Comparison of ENCODE assay signal across 17 cellular contexts in the genomic region with DNA sequence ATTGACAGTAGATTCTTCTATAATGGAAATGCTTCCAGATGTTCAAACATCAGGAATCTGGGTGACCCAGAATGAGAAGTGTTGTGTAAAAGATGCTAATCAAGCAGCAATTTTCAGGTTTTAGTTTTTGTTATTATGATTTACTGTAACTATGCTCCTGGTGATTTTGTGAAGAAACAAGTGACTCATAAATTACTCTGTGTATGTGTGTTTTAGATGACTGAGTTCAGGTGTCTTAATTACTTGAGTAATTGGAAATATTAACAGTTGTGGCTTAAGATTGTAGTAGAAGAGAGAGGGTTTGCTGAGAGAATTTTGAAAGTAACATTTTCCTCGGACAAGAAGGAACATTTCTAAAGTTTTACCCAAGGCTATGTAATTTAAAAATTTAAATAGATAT. TPM values are rescaled to one million over a fixed set of nuclear protein-coding genes. Genes with fewer than 3 reads are reported as not detected.
DNase-seq lines count a peak whose midpoint lies in the region; ATAC-seq and TF ChIP-seq lines count a peak whose summit lies in the region.
"Had no signal": no experiment of that assay in that cellular context is flagged by ENCODE, and none has a peak within 500 bp of the region (broad histone marks: within the 10 kb centered on the region; RNA-seq: fewer than 3 reads in every experiment).

No MANE protein-coding gene starts in this region.

- peak overlapping the region; percentile 34; the same call in 1 of the 2 replicates for H3K27ac ChIP-seq in MM.1S (ENCODE audit: low read length)
- H3K27ac ChIP-seq: breast epithelium, C4-2B, esophagus muscularis mucosa, transverse colon had no signal

- peaks cover 9% of the 10 kb centered on the region for H3F3A ChIP-seq in MM.1S (ENCODE audit: insufficient read depth, low read length)

- H3K27me3 Mint-ChIP-seq in activated T-cell treated with anti-CD3 and anti-CD28 coated beads, Interleukin-2, amount 50 U/mL, for 24 hours, result no peaks in the 10 kb centered on the region
- H3K27me3 Mint-ChIP-seq in activated naive CD8-positive, alpha-beta T cell treated with anti-CD3 and anti-CD28 coated beads for 36 hours, result no peaks in the 10 kb centered on the region
- H3K27me3 Mint-ChIP-seq: stimulated activated memory B cell treated with anti-CD40 and anti-IgM and Interleukin-4, amounts not matched to agents 10 μg/mL and 1 μg/mL and 100 μg/mL, for 72 hours had no signal

- H3K36me3 ChIP-seq in MM.1S (replicated peaks; ENCODE audit: insufficient read depth, low read length), result no peaks in the 10 kb centered on the region
- H3K36me3 ChIP-seq: breast epithelium, esophagus muscularis mucosa, transverse colon had no signal

- H3K4me1 Mint-ChIP-seq in activated T-cell treated with anti-CD3 and anti-CD28 coated beads, Interleukin-2, amount 50 U/mL, for 24 hours (ENCODE audit: low read depth), result peaks cover 70% of the 10 kb centered on the region
- H3K4me1 Mint-ChIP-seq in activated naive CD8-positive, alpha-beta T cell treated with anti-CD3 and anti-CD28 coated beads for 36 hours, result peaks cover 48% of the 10 kb centered on the region

- no peak for DNase-seq in activated T-cell treated with anti-CD3 and anti-CD28 coated beads, Interleukin-2, amount 50 U/mL, for 24 hours
- no peak for DNase-seq in activated T-cell treated with anti-CD3 and anti-CD28 coated beads for 4 hours
- DNase-seq in MM.1S, result no peak
- DNase-seq in activated naive CD8-positive, alpha-beta T cell treated with anti-CD3 and anti-CD28 coated beads for 36 hours, result no peak
- no peak for DNase-seq in stimulated activated naive CD8-positive, alpha-beta T cell treated with anti-CD3 and anti-CD28 coated beads, Interleukin-15, Interleukin-2, amounts not matched to agents 100 U/mL and 50 U/mL, for 24 hours
- no peak for DNase-seq in GM03348 (ENCODE audit: low spot score)
- no peak for DNase-seq in central memory CD4-positive, alpha-beta T cell
- no peak for DNase-seq in NAMALWA (ENCODE audit: low spot score)
- DNase-seq: NCI-H187, NCI-H446, nucleus accumbens, right cardiac atrium had no signal

- no peaks in the 10 kb centered on the region for H3K79me2 ChIP-seq in MM.1S (ENCODE audit: low read length)

- H3K4me3 ChIP-seq in MM.1S (ENCODE audit: low read length), result peak overlapping the region; percentile 13; the same call in 1 of the 2 replicates
- H3K4me3 ChIP-seq: breast epithelium, esophagus muscularis mucosa, transverse colon had no signal

- no peaks in the 10 kb centered on the region for H3K9me3 ChIP-seq in MM.1S (replicated peaks; ENCODE audit: insufficient read depth, low read length)
- H3K9me3 ChIP-seq: breast epithelium, esophagus muscularis mucosa, transverse colon had no signal

- TF ChIP-seq CTCF in MM.1S (IDR thresholded peaks at IDR 0.05; ENCODE audit: low read length), result no peak

- H3K9ac ChIP-seq in MM.1S (ENCODE audit: low read length), result peak overlapping the region; percentile 11; the same call in 1 of the 2 replicates

- peak overlapping the region; percentile 29; the same call in 1 of the 2 replicates for H2AFZ ChIP-seq in MM.1S (ENCODE audit: low read length)

- peak overlapping the region; percentile 61 for H3K27ac Mint-ChIP-seq in activated T-cell treated with anti-CD3 and anti-CD28 coated beads, Interleukin-2, amount 50 U/mL, for 24 hours
- peak overlapping the region; percentile 4 for H3K27ac Mint-ChIP-seq in activated naive CD8-positive, alpha-beta T cell treated with anti-CD3 and anti-CD28 coated beads for 36 hours
- H3K27ac Mint-ChIP-seq: stimulated activated memory B cell treated with anti-CD40 and anti-IgM and Interleukin-4, amounts not matched to agents 10 μg/mL and 1 μg/mL and 100 μg/mL, for 72 hours had no signal

- H3K4me1 ChIP-seq in MM.1S (ENCODE audit: low read length), result peaks cover 30% of the 10 kb centered on the region
- H3K4me1 ChIP-seq: breast epithelium, esophagus muscularis mucosa had no signal

- peak overlapping the region; percentile 59 for H3K4me2 ChIP-seq in MM.1S (ENCODE audit: low read depth, low read length)

- ATAC-seq in stimulated activated naive CD8-positive, alpha-beta T cell treated with anti-CD3 and anti-CD28 coated beads, Interleukin-15, Interleukin-2, amounts not matched to agents 100 U/mL and 50 U/mL, for 24 hours, result peak; percentile 45

- H3K9me3 Mint-ChIP-seq in activated T-cell treated with anti-CD3 and anti-CD28 coated beads, Interleukin-2, amount 50 U/mL, for 24 hours, result no peaks in the 10 kb centered on the region
- H3K9me3 Mint-ChIP-seq in activated naive CD8-positive, alpha-beta T cell treated with anti-CD3 and anti-CD28 coated beads for 36 hours, result no peaks in the 10 kb centered on the region
- H3K9me3 Mint-ChIP-seq: stimulated activated memory B cell treated with anti-CD40 and anti-IgM and Interleukin-4, amounts not matched to agents 10 μg/mL and 1 μg/mL and 100 μg/mL, for 72 hours had no signal

- no peaks in the 10 kb centered on the region for H3K36me3 Mint-ChIP-seq in activated T-cell treated with anti-CD3 and anti-CD28 coated beads, Interleukin-2, amount 50 U/mL, for 24 hours (ENCODE audit: low read depth)
- peaks cover 5% of the 10 kb centered on the region for H3K36me3 Mint-ChIP-seq in activated naive CD8-positive, alpha-beta T cell treated with anti-CD3 and anti-CD28 coated beads for 36 hours
- H3K36me3 Mint-ChIP-seq: stimulated activated memory B cell treated with anti-CD40 and anti-IgM and Interleukin-4, amounts not matched to agents 10 μg/mL and 1 μg/mL and 100 μg/mL, for 72 hours had no signal

- H3K4me3 Mint-ChIP-seq in activated T-cell treated with anti-CD3 and anti-CD28 coated beads, Interleukin-2, amount 50 U/mL, for 24 hours, result peak overlapping the region; percentile 46
- H3K4me3 Mint-ChIP-seq in activated naive CD8-positive, alpha-beta T cell treated with anti-CD3 and anti-CD28 coated beads for 36 hours, result peak overlapping the region; percentile 51
- H3K4me3 Mint-ChIP-seq: stimulated activated memory B cell treated with anti-CD40 and anti-IgM and Interleukin-4, amounts not matched to agents 10 μg/mL and 1 μg/mL and 100 μg/mL, for 72 hours had no signal

- H4K20me1 ChIP-seq in MM.1S (ENCODE audit: insufficient read depth, low read length), result no peaks in the 10 kb centered on the region

- no peaks in the 10 kb centered on the region for H3K27me3 ChIP-seq in MM.1S (replicated peaks; ENCODE audit: insufficient read depth, low read length)
- H3K27me3 ChIP-seq: breast epithelium, esophagus muscularis mucosa, transverse colon had no signal

- H3K9me2 ChIP-seq in MM.1S (replicated peaks; ENCODE audit: insufficient read depth, low read length), result no peaks in the 10 kb centered on the region

RNA-seq across cellular contexts. Expression of a gene that starts 25.2 kb away (rescaled TPM):
- total RNA-seq in activated naive CD8-positive, alpha-beta T cell treated with anti-CD3 and anti-CD28 coated beads for 36 hours, result 1 to 10 TPM; 3.3 TPM
- total RNA-seq: right cardiac atrium had no signal
